In the genomic region with DNA sequence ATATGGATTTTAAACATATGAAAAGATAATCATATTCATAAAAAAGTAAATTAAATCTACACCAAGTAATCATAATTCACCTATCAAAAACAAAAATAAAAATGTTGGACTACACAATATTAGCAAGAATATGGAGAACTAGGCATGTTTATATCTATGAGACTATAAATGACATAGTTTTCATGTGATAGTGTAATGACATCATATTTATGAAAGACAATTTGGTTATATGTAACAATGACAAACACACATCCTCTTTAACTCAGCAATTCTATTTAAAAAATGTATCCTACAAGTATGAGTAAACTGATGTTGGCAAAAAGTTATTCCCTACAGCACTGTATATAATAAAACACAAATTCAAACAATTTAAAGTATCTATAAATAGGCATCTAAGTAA, we compare ENCODE assay signal across 30 cellular contexts.
"Had no signal": no experiment of that assay in that cellular context is flagged by ENCODE, and none has a peak within 500 bp of the region (broad histone marks: within the 10 kb centered on the region; RNA-seq: fewer than 3 reads in every experiment).

No MANE protein-coding gene starts in this region.

- H3K4me1 Mint-ChIP-seq: naive B cell; naive thymus-derived CD8-positive, alpha-beta T cell; neural crest cell; stimulated activated effector memory CD8-positive, alpha-beta T cell treated with anti-CD3 and anti-CD28 coated beads, Interleukin-12 subunit alpha, Interleukin-12 subunit beta, amount 100 ng/mL, for 72 hours; stimulated activated naive B cell treated with anti-CD40 and anti-IgM and Interleukin-4, amounts not matched to agents 10 μg/mL and 1 μg/mL and 100 μg/mL, for 72 hours; stimulated activated naive CD8-positive, alpha-beta T cell treated with anti-CD3 and anti-CD28 coated beads, Interleukin-15, amount 100 ng/mL, for 72 hours had no signal

- DNase-seq: naive B cell; naive thymus-derived CD8-positive, alpha-beta T cell; nephron progenitor cell; nucleus accumbens; posterior cingulate gyrus; psoas muscle; right cardiac atrium; stimulated activated CD4-positive, alpha-beta T cell treated with anti-CD3 and anti-CD28 coated beads, Interleukin-15, amount 100 ng/mL, for 24 hours; stimulated activated CD4-positive, alpha-beta T cell treated with anti-CD3 and anti-CD28 coated beads, Interleukin-2, amount 100 ng/mL, for 24 hours; stimulated activated CD4-positive, alpha-beta T cell treated with anti-CD3 and anti-CD28 coated beads, Interleukin-2, amount 100 ng/mL, for 48 hours; stimulated activated CD4-positive, alpha-beta T cell treated with anti-CD3 and anti-CD28 coated beads, Interleukin-4, amount 100 ng/mL, for 24 hours; stimulated activated naive B cell treated with anti-CD40 and anti-IgM and Interleukin-4, amounts not matched to agents 10 μg/mL and 1 μg/mL and 100 μg/mL, for 72 hours; stimulated activated naive CD8-positive, alpha-beta T cell treated with anti-CD3 and anti-CD28 coated beads, Interleukin-15, amount 100 ng/mL, for 72 hours; stimulated activated naive CD8-positive, alpha-beta T cell treated with anti-CD3 and anti-CD28 coated beads, Interleukin-15, Interleukin-2, amounts not matched to agents 100 U/mL and 50 U/mL, for 24 hours; substantia nigra; testis; tibial artery; transverse colon; upper lobe of right lung; uterus had no signal

- H3K36me3 Mint-ChIP-seq: naive B cell; naive thymus-derived CD8-positive, alpha-beta T cell; natural killer cell treated with Interleukin-12 subunit alpha and Interleukin-12 subunit beta and Interleukin-15 and Interleukin-18, amount 100 ng/mL, for 72 hours; stimulated activated effector memory CD8-positive, alpha-beta T cell treated with anti-CD3 and anti-CD28 coated beads, Interleukin-12 subunit alpha, Interleukin-12 subunit beta, amount 100 ng/mL, for 72 hours; stimulated activated naive B cell treated with anti-CD40 and anti-IgM and Interleukin-4, amounts not matched to agents 10 μg/mL and 1 μg/mL and 100 μg/mL, for 72 hours; type B pancreatic cell had no signal

- H3K9me3 Mint-ChIP-seq: neural crest cell; stimulated activated naive B cell treated with anti-CD40 and anti-IgM and Interleukin-4, amounts not matched to agents 10 μg/mL and 1 μg/mL and 100 μg/mL, for 72 hours; stimulated activated naive CD8-positive, alpha-beta T cell treated with anti-CD3 and anti-CD28 coated beads, Interleukin-15, amount 100 ng/mL, for 72 hours; type B pancreatic cell had no signal

- H3K27ac Mint-ChIP-seq: naive B cell; naive thymus-derived CD8-positive, alpha-beta T cell; natural killer cell treated with Interleukin-12 subunit alpha and Interleukin-12 subunit beta and Interleukin-15 and Interleukin-18, amount 100 ng/mL, for 72 hours; progenitor cell of endocrine pancreas; stimulated activated effector memory CD8-positive, alpha-beta T cell treated with anti-CD3 and anti-CD28 coated beads, Interleukin-12 subunit alpha, Interleukin-12 subunit beta, amount 100 ng/mL, for 72 hours; stimulated activated naive B cell treated with anti-CD40 and anti-IgM and Interleukin-4, amounts not matched to agents 10 μg/mL and 1 μg/mL and 100 μg/mL, for 72 hours; stimulated activated naive CD8-positive, alpha-beta T cell treated with anti-CD3 and anti-CD28 coated beads, Interleukin-15, amount 100 ng/mL, for 72 hours; type B pancreatic cell had no signal

- H3K36me3 ChIP-seq: neutrophil, suprapubic skin, tibial artery, transverse colon, upper lobe of right lung, uterus had no signal

- H3K4me3 Mint-ChIP-seq: naive B cell; naive thymus-derived CD8-positive, alpha-beta T cell; natural killer cell treated with Interleukin-12 subunit alpha and Interleukin-12 subunit beta and Interleukin-15 and Interleukin-18, amount 100 ng/mL, for 72 hours; nephron progenitor cell; neural crest cell; stimulated activated effector memory CD8-positive, alpha-beta T cell treated with anti-CD3 and anti-CD28 coated beads, Interleukin-12 subunit alpha, Interleukin-12 subunit beta, amount 100 ng/mL, for 72 hours; stimulated activated naive B cell treated with anti-CD40 and anti-IgM and Interleukin-4, amounts not matched to agents 10 μg/mL and 1 μg/mL and 100 μg/mL, for 72 hours; stimulated activated naive CD8-positive, alpha-beta T cell treated with anti-CD3 and anti-CD28 coated beads, Interleukin-15, amount 100 ng/mL, for 72 hours; type B pancreatic cell had no signal

- H3K27ac ChIP-seq: neutrophil, parathyroid adenoma, psoas muscle, skin epidermis, suprapubic skin, testis, tibial artery, transverse colon, upper lobe of right lung, uterus had no signal

- H3K9me3 ChIP-seq: neutrophil, psoas muscle, suprapubic skin, testis, tibial artery, transverse colon, upper lobe of right lung, uterus had no signal

- H3K27me3 Mint-ChIP-seq: naive B cell; naive thymus-derived CD8-positive, alpha-beta T cell; natural killer cell treated with Interleukin-12 subunit alpha and Interleukin-12 subunit beta and Interleukin-15 and Interleukin-18, amount 100 ng/mL, for 72 hours; progenitor cell of endocrine pancreas; stimulated activated naive B cell treated with anti-CD40 and anti-IgM and Interleukin-4, amounts not matched to agents 10 μg/mL and 1 μg/mL and 100 μg/mL, for 72 hours; stimulated activated naive CD8-positive, alpha-beta T cell treated with anti-CD3 and anti-CD28 coated beads, Interleukin-15, amount 100 ng/mL, for 72 hours; type B pancreatic cell had no signal

- ATAC-seq: naive thymus-derived CD8-positive, alpha-beta T cell; natural killer cell treated with Interleukin-12 subunit alpha and Interleukin-12 subunit beta and Interleukin-15 and Interleukin-18, amount 100 ng/mL, for 72 hours; psoas muscle; right cardiac atrium; sciatic nerve; stimulated activated effector memory CD8-positive, alpha-beta T cell treated with anti-CD3 and anti-CD28 coated beads, Interleukin-12 subunit alpha, Interleukin-12 subunit beta, amount 100 ng/mL, for 72 hours; stimulated activated naive B cell treated with anti-CD40 and anti-IgM and Interleukin-4, amounts not matched to agents 10 μg/mL and 1 μg/mL and 100 μg/mL, for 72 hours; stimulated activated naive CD8-positive, alpha-beta T cell treated with anti-CD3 and anti-CD28 coated beads, Interleukin-15, amount 100 ng/mL, for 72 hours; stimulated activated naive CD8-positive, alpha-beta T cell treated with anti-CD3 and anti-CD28 coated beads, Interleukin-15, Interleukin-2, amounts not matched to agents 100 U/mL and 50 U/mL, for 24 hours; upper lobe of right lung had no signal

- H3K27me3 ChIP-seq: neutrophil, suprapubic skin, testis, tibial artery, transverse colon, upper lobe of right lung, uterus had no signal

- H3K4me1 ChIP-seq: parathyroid adenoma, psoas muscle, suprapubic skin, testis, tibial artery, transverse colon, upper lobe of right lung, uterus had no signal

- H3K4me3 ChIP-seq: psoas muscle, skin epidermis, suprapubic skin, testis, tibial artery, transverse colon, upper lobe of right lung, uterus had no signal
